ENCODE assay signal across 8 cellular contexts in the genomic region with DNA sequence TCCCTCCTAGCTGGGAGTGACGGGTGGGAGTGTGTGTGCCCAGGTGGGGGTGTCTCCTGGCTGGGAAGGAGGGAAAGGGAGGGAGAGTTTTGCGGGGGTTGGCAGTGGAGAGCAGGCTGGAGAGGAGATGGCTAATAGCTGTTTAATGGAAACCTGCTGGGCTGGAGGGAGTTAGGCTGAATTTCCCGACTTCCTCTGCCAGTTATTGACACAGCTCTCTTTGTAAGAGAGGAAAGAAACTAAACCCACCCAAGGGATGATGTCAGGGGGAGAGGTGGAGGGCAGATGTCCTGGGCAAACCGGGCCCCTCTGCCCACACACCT. TPM values are rescaled to one million over a fixed set of nuclear protein-coding genes. Genes with fewer than 3 reads are reported as not detected.
DNase-seq lines count a peak whose midpoint lies in the region; ATAC-seq and TF ChIP-seq lines count a peak whose summit lies in the region.
"Had no signal": no experiment of that assay in that cellular context is flagged by ENCODE, and none has a peak within 500 bp of the region (broad histone marks: within the 10 kb centered on the region; RNA-seq: fewer than 3 reads in every experiment).

No MANE protein-coding gene starts in this region.

- H3K18ac ChIP-seq in mesendoderm (ENCODE audit: low read length) = no peak overlapping the region

- no peak overlapping the region for H2AK5ac ChIP-seq in mesendoderm (ENCODE audit: low read length)

- WGBS in mesendoderm (ENCODE audit: extremely low coverage, insufficient coverage, low lambda C conversion rate) = no CpG with 5 or more reads among the region's 4 CpGs

- DNase-seq in WERI-Rb-1 (peak; percentile 14), mesendoderm (no peak), globus pallidus (ENCODE audit: low spot score) (no peak), SHP77 treated with DMSO at 0.1 percent for 48 hours (lab: John Stamatoyannopoulos, UW) (no peak)
- DNase-seq: GM23248, NCI-H2171 had no signal

- H3K36me3 ChIP-seq in BLaER1 treated with 17β-estradiol and CSF1 and Interleukin-3, amounts not matched to agents 10 nM and 100 nM = peaks cover 40 to 57% (median 51%) of the 10 kb centered on the region in 11 experiments
- H3K36me3 ChIP-seq in WERI-Rb-1 (peaks cover 38% of the 10 kb centered on the region), mesendoderm (ENCODE audit: control insufficient read depth, insufficient read depth, low read length) (peaks cover 1% of the 10 kb centered on the region)

- H3K27ac ChIP-seq in BLaER1 treated with 17β-estradiol and CSF1 and Interleukin-3, amounts not matched to agents 10 nM and 100 nM = peak overlapping the region in 9 of 11 experiments; percentile 48 to 77 (median 72); a peak in 18 of 22 replicates
- H3K27ac ChIP-seq in WERI-Rb-1 (peak overlapping the region; percentile 74), mesendoderm (ENCODE audit: low read depth, low read length) (peak overlapping the region; percentile 67)
- H3K27ac ChIP-seq: GM23248 had no signal

- no peak overlapping the region for H4K5ac ChIP-seq in mesendoderm (ENCODE audit: low read length)

- no peak overlapping the region for H2BK5ac ChIP-seq in mesendoderm (ENCODE audit: low read length)

- H3K4me1 ChIP-seq in BLaER1 treated with 17β-estradiol and CSF1 and Interleukin-3, amounts not matched to agents 10 nM and 100 nM = peaks cover 28 to 88% (median 68%) of the 10 kb centered on the region in 10 experiments
- peaks cover 6% of the 10 kb centered on the region for H3K4me1 ChIP-seq in mesendoderm (ENCODE audit: control insufficient read depth, low read depth, low read length)

- no peaks in the 10 kb centered on the region for H3K9me3 ChIP-seq in BLaER1 treated with 17β-estradiol and CSF1 and Interleukin-3, amounts not matched to agents 10 nM and 100 nM (replicated peaks in 1 of 11)
- H3K9me3 ChIP-seq in WERI-Rb-1 (ENCODE audit: severe bottlenecking) = no peaks in the 10 kb centered on the region

- H4K8ac ChIP-seq in mesendoderm (ENCODE audit: low read depth, low read length) = no peak overlapping the region

- H3K23ac ChIP-seq in mesendoderm (ENCODE audit: low read length) = no peak overlapping the region

- peaks cover 0 to 40% (median 13%) of the 10 kb centered on the region in 11 experiments; a peak in 14 of 22 replicates for H4K20me1 ChIP-seq in BLaER1 treated with 17β-estradiol and CSF1 and Interleukin-3, amounts not matched to agents 10 nM and 100 nM

- peak overlapping the region; percentile 62 to 85 (median 80) for H3K4me2 ChIP-seq in BLaER1 treated with 17β-estradiol and CSF1 and Interleukin-3, amounts not matched to agents 10 nM and 100 nM
- H3K4me2 ChIP-seq in mesendoderm (ENCODE audit: low read length) = no peak overlapping the region

- H3K79me1 ChIP-seq in mesendoderm (ENCODE audit: low read length) = no peaks in the 10 kb centered on the region

- peak overlapping the region; percentile 75 for H3K56ac ChIP-seq in mesendoderm (ENCODE audit: low read length)

- H3K79me2 ChIP-seq in mesendoderm (ENCODE audit: control insufficient read depth, insufficient read depth, low read length) = no peaks in the 10 kb centered on the region

- no peak overlapping the region for H2BK15ac ChIP-seq in mesendoderm (replicated peaks; ENCODE audit: low read depth)

- no peak overlapping the region for H3K4me3 ChIP-seq in BLaER1 treated with 17β-estradiol and CSF1 and Interleukin-3, amounts not matched to agents 10 nM and 100 nM
- no peak overlapping the region for H3K4me3 ChIP-seq in WERI-Rb-1 (ENCODE audit: low read depth, low read length)
- H3K4me3 ChIP-seq in mesendoderm (ENCODE audit: low read length) = no peak overlapping the region
- H3K4me3 ChIP-seq: GM23248 had no signal

- H3K27me3 ChIP-seq in BLaER1 treated with 17β-estradiol and CSF1 and Interleukin-3, amounts not matched to agents 10 nM and 100 nM = no peaks in the 10 kb centered on the region
- H3K27me3 ChIP-seq in WERI-Rb-1 (ENCODE audit: insufficient read depth, low read depth, severe bottlenecking) = no peaks in the 10 kb centered on the region
- no peaks in the 10 kb centered on the region for H3K27me3 ChIP-seq in mesendoderm (ENCODE audit: insufficient read depth, low read length, poor library complexity)

- ATAC-seq in HG02798 (IDR thresholded peaks at IDR 0.05; ENCODE audit: poor library complexity, unreplicated experiment) = no peak

- TF ChIP-seq CTCF in WERI-Rb-1 (IDR thresholded peaks at IDR 0.05; ENCODE audit: low read depth, low read length) = no peak

- H2BK120ac ChIP-seq in mesendoderm (ENCODE audit: low read depth, low read length) = no peak overlapping the region

- H3K9ac ChIP-seq in BLaER1 treated with 17β-estradiol and CSF1 and Interleukin-3, amounts not matched to agents 10 nM and 100 nM = peak overlapping the region; percentile 41 to 72 (median 57); a peak in 21 of 22 replicates
- H3K9ac ChIP-seq in mesendoderm (ENCODE audit: low read length) = peak overlapping the region; percentile 48
- H3K9ac ChIP-seq: GM23248 had no signal

- H3K4ac ChIP-seq in mesendoderm (ENCODE audit: low read depth, low read length) = no peak overlapping the region

RNA-seq across cellular contexts. Expression of a gene that starts 10.2 kb away (rescaled TPM):
- 413 TPM for polyA plus RNA-seq in mesendoderm (2013, experiment 1 of 2)
- 408 TPM for polyA plus RNA-seq in mesendoderm (2013, experiment 2 of 2)

RNA-seq across cellular contexts. Expression of a gene that starts 18.6 kb away (rescaled TPM):
- polyA plus RNA-seq in mesendoderm (2013, experiment 1 of 2) = 93.4 TPM
- 90.6 TPM for polyA plus RNA-seq in mesendoderm (2013, experiment 2 of 2)

RNA-seq across cellular contexts. Expression of a gene that starts 56.8 kb away (rescaled TPM):
- 50.3 TPM for polyA plus RNA-seq in mesendoderm (2013, experiment 1 of 2)
- polyA plus RNA-seq in mesendoderm (2013, experiment 2 of 2) = 50.0 TPM
- polyA plus RNA-seq: GM23248 had no signal

RNA-seq across cellular contexts. Expression of a gene that starts 57.3 kb away (rescaled TPM):
- 29.5 TPM for polyA plus RNA-seq in mesendoderm (2013, experiment 1 of 2)
- polyA plus RNA-seq in mesendoderm (2013, experiment 2 of 2) = 28.5 TPM
